Comparison of ENCODE assay signal across 23 cellular contexts in genomic region chr19:9487016-9487415, GRCh38. TPM values are rescaled to one million over a fixed set of nuclear protein-coding genes. Genes with fewer than 3 reads are reported as not detected.
"Had no signal": no experiment of that assay in that cellular context is flagged by ENCODE, and none has a peak within 500 bp of the region (broad histone marks: within the 10 kb centered on the region; RNA-seq: fewer than 3 reads in every experiment).

No MANE protein-coding gene starts in this region.

- H3K4me1 ChIP-seq: psoas muscle, spleen, tibial nerve, upper lobe of left lung, uterus had no signal

- ATAC-seq: left lobe of liver; natural killer cell; psoas muscle; right cardiac atrium; stimulated activated memory B cell treated with anti-CD40 and anti-IgM and Interleukin-4, amounts not matched to agents 10 μg/mL and 1 μg/mL and 100 μg/mL, for 72 hours; stimulated activated naive CD8-positive, alpha-beta T cell treated with anti-CD3 and anti-CD28 coated beads, Interleukin-15, Interleukin-2, amounts not matched to agents 100 U/mL and 50 U/mL, for 24 hours had no signal

- DNase-seq: dorsolateral prefrontal cortex; effector CD4-positive, alpha-beta T cell; kidney; natural killer cell; occipital lobe; ovary; posterior cingulate gyrus; psoas muscle; right cardiac atrium; spleen; stimulated activated CD4-positive, alpha-beta T cell treated with anti-CD3 and anti-CD28 coated beads, Interleukin-4, amount 100 ng/mL, for 4 hours; stimulated activated naive CD8-positive, alpha-beta T cell treated with anti-CD3 and anti-CD28 coated beads, Interleukin-15, Interleukin-2, amounts not matched to agents 100 U/mL and 50 U/mL, for 24 hours; upper lobe of left lung; uterus had no signal

- FAIRE-seq: frontal cortex, kidney had no signal

- H3K4me3 ChIP-seq: dorsolateral prefrontal cortex, lung, ovary, psoas muscle, skin epidermis, spleen, thoracic aorta, tibial nerve, upper lobe of left lung, uterus had no signal

- H3K36me3 ChIP-seq: ovary, spleen, thoracic aorta, tibial nerve, upper lobe of left lung, uterus had no signal

- H3K27me3 ChIP-seq: ovary, spleen, tibial nerve, upper lobe of left lung, uterus had no signal

- H3K27ac ChIP-seq: dorsolateral prefrontal cortex, ovary, psoas muscle, skin epidermis, spleen, thoracic aorta, tibial nerve, upper lobe of left lung, uterus had no signal

RNA-seq across cellular contexts. Expression of gene ZNF560, which starts 11.4 kb away (rescaled TPM):
- total RNA-seq: kidney, left lobe of liver, liver, lung, mononuclear cell, natural killer cell, right cardiac atrium, thoracic aorta, tibial nerve, upper lobe of left lung had no signal
- polyA plus RNA-seq: liver, right cardiac atrium had no signal
